Comparison of ENCODE assay signal across 8 cellular contexts in the genomic region with DNA sequence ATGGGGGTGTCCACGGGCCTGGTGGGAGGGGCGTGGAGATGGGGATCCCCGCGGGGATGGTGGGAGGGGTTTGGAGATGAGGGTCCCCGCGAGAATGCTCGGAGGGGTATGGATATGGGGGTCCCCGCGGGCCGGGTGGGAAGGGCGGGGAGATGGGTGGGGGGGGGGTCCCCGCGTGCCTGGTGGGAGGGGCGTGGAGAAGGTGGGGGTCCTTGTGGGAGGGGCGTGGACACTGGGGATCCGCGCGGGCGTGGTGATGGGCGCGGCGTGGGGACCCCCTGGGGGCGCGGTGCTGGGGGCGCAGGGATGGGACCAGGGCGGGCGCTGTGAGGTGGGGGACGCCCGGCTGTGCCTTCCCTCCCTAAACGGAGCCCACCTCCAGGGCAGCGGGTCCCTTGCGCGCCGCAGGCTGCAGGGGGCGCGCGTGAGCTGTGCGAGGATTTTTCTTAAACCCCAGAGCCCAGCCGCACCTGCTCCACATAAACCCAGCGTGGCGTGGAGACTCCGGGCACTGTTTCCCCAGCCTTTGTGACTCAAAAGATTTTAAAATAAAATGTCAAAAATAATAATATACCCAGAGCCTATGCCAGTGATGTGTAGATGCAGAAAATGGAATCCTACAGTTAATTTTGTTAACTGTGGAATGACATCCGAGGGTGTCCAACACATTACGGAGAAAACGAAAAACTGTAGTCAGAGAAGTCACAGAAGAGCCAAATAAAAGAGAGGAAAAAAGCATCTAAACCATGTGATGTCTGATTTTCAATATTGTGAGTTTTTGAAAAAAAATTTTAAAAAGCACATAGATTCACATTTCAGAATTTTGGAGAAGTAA. TPM values are rescaled to one million over a fixed set of nuclear protein-coding genes. Genes with fewer than 3 reads are reported as not detected.
DNase-seq lines count a peak whose midpoint lies in the region; ATAC-seq, FAIRE-seq and TF ChIP-seq lines count a peak whose summit lies in the region.

No MANE protein-coding gene starts in this region.

- no peak overlapping the region for H3K4ac ChIP-seq in H1 (replicated peaks; ENCODE audit: insufficient read length, low read depth, low read length)

- no peak overlapping the region for H3K14ac ChIP-seq in H1 (ENCODE audit: insufficient read length)

- in situ Hi-C loops in ACHN (cut with HindIII; ENCODE audit: low pct_ligation_motif_present, low pct_unique_long_range_greater_than_20kb, low sequenced_read_pairs): no loop called here

- TF ChIP-seq RAD21 in H1 (IDR thresholded peaks at IDR 0.05 in 1 of 2, conservative IDR thresholded peaks at IDR 0.05 in 1 of 2; ENCODE audit: low read depth in 2 of 2, low read length in 2 of 2): peak; percentile 92 to 95

- TF ChIP-seq EP300 in H1 (IDR thresholded peaks at IDR 0.05; ENCODE audit: borderline replicate concordance in 1 of 2, low read depth in 2 of 2, low read length in 2 of 2): no peak

- H2BK20ac ChIP-seq in H1 (ENCODE audit: low read length): no peak overlapping the region

- H2AFZ ChIP-seq in H1 (ENCODE audit: low read length): no peak overlapping the region

- H2BK15ac ChIP-seq in H1 (ENCODE audit: low read length): no peak overlapping the region

- peak in 2 of 3 experiments; percentile 86 to 92; a peak in 3 of 4 replicates for TF ChIP-seq CTCF in H1 (IDR thresholded peaks at IDR 0.05; ENCODE audit: control extremely low read depth in 1 of 3, insufficient read depth in 1 of 3, low read depth in 1 of 3, low read length in 3 of 3)

- peak; percentile 25 for ATAC-seq in GM19328 (IDR thresholded peaks at IDR 0.05; ENCODE audit: unreplicated experiment)
- ATAC-seq in HG03521 (IDR thresholded peaks at IDR 0.05; ENCODE audit: unreplicated experiment): peak; percentile 26

- H2AK5ac ChIP-seq in H1 (ENCODE audit: low read depth, low read length): no peak overlapping the region

- no peak overlapping the region for H3K18ac ChIP-seq in H1 (ENCODE audit: extremely low read depth, low read length)

- no peak overlapping the region for H3K4me2 ChIP-seq in H1 (ENCODE audit: insufficient read depth in 1 of 2, low read depth in 2 of 2, low read length in 2 of 2)

- peak; percentile 65 for DNase-seq in ACHN
- peak; percentile 86 to 95 for DNase-seq in activated CD4-positive, alpha-beta T cell treated with anti-CD3 and anti-CD28 coated beads, Interleukin-2, amount 50 U/mL, for 24 hours (ENCODE audit: low read depth in 1 of 2, low spot score in 1 of 2)
- peak; percentile 70 to 99 for DNase-seq in H1 (ENCODE audit: low read depth in 1 of 2, low spot score in 2 of 2)
- peak; percentile 88 for DNase-seq in mucosa of gallbladder (ENCODE audit: low spot score)
- peak; percentile 91 for DNase-seq in stimulated activated CD8-positive, alpha-beta memory T cell treated with anti-CD3 and anti-CD28 coated beads, Interleukin-7, amount 100 ng/mL, for 24 hours (ENCODE audit: low read depth)
- DNase-seq in C1 segment of cervical spinal cord (lab: John Stamatoyannopoulos, UW): no peak

- no peak overlapping the region for H3K27ac ChIP-seq in H1 (ENCODE audit: low read depth, low read length)

- WGBS in H1 (ENCODE audit: extremely low coverage in 1 of 2, insufficient coverage in 1 of 2, insufficient read length in 1 of 2, insufficient replicate concordance in 2 of 2, low coverage in 1 of 2, low lambda C conversion rate in 2 of 2, missing lambda C conversion rate in 1 of 2), 2 experiments: 36% methylated on average over 11 of the region's 45 CpGs; no CpG with 5 or more reads in 1 of the 2 experiments

- no peak for FAIRE-seq in H1 (lab: Jason Lieb, UNC)

- H2BK5ac ChIP-seq in H1 (ENCODE audit: low read depth, low read length): no peak overlapping the region

- no peak overlapping the region for H4K8ac ChIP-seq in H1 (ENCODE audit: extremely low read depth, insufficient read depth, low read length)

- no peak overlapping the region for H3K9ac ChIP-seq in H1 (replicated peaks in 1 of 4; ENCODE audit: extremely low read depth in 1 of 4, low read depth in 3 of 4, low read length in 3 of 4)

- CTCF ChIA-PET in H1 (lab: Charles Lee; ENCODE audit: partially characterized antibody): no interaction called here

- no peak overlapping the region for H4K91ac ChIP-seq in H1 (replicated peaks; ENCODE audit: insufficient read length, low read length)

- peaks cover 8% of the 10 kb centered on the region for H3K79me1 ChIP-seq in H1 (ENCODE audit: low read depth, low read length)

- no peak overlapping the region for H2BK120ac ChIP-seq in H1 (replicated peaks; ENCODE audit: low read depth, low read length)

- no peak overlapping the region for H3K23ac ChIP-seq in H1 (ENCODE audit: insufficient read length)

- H4K5ac ChIP-seq in H1 (ENCODE audit: insufficient read length, low read depth, low read length): no peak overlapping the region

- H3K56ac ChIP-seq in H1 (replicated peaks; ENCODE audit: insufficient read length, low read depth, low read length): no peak overlapping the region

- H3K79me2 ChIP-seq in H1 (ENCODE audit: control insufficient read depth in 1 of 2, insufficient read depth in 2 of 2, low read length in 2 of 2): peaks cover 24 to 34% of the 10 kb centered on the region in 2 experiments

- TF ChIP-seq POLR2A in H1 (IDR thresholded peaks at IDR 0.05; ENCODE audit: control extremely low read depth in 1 of 2, low read depth in 2 of 2, low read length in 2 of 2): no peak

- H2BK12ac ChIP-seq in H1 (ENCODE audit: low read depth, low read length): no peak overlapping the region

- POLR2A ChIA-PET in H1 (lab: Charles Lee; ENCODE audit: partially characterized antibody): no interaction called here

- peaks cover 0 to 5% of the 10 kb centered on the region in 2 experiments for H4K20me1 ChIP-seq in H1 (replicated peaks in 1 of 2; ENCODE audit: control insufficient read depth in 1 of 2, insufficient read depth in 2 of 2, low read length in 2 of 2)

- H3K27me3 ChIP-seq in H1 (replicated peaks in 1 of 4; ENCODE audit: control insufficient read depth in 3 of 4, extremely low read depth in 1 of 4, insufficient read depth in 3 of 4, low read length in 3 of 4): no peaks in the 10 kb centered on the region

- no peak overlapping the region for H3K4me3 ChIP-seq in H1 (ENCODE audit: extremely low read depth in 1 of 4, insufficient read depth in 2 of 4, low read depth in 3 of 4, low read length in 4 of 4)

- H3K4me1 ChIP-seq in H1 (replicated peaks in 1 of 4; ENCODE audit: control insufficient read depth in 3 of 4, insufficient read depth in 4 of 4, low read length in 3 of 4): peaks cover 0 to 1% (median 0%) of the 10 kb centered on the region in 4 experiments; a peak in 2 of 7 replicates

- H3K23me2 ChIP-seq in H1 (ENCODE audit: low read depth, low read length): peaks cover 10% of the 10 kb centered on the region; the same call in 1 of the 2 replicates

- H3K36me3 ChIP-seq in H1 (ENCODE audit: control insufficient read depth in 2 of 4, insufficient read depth in 4 of 4, low read length in 3 of 4): peaks cover 2 to 4% (median 3%) of the 10 kb centered on the region in 4 experiments; a peak in 5 of 8 replicates

- H3K9me3 ChIP-seq in H1 (ENCODE audit: insufficient read depth in 2 of 2, low read depth in 1 of 2, low read length in 1 of 2): peaks cover 2 to 11% of the 10 kb centered on the region in 2 experiments; a peak in 3 of 4 replicates

TF ChIP-seq in H1, 55 proteins besides CTCF, POLR2A, EP300 and RAD21:
- peak; percentile 71 for TF ChIP-seq BACH1 (IDR thresholded peaks at IDR 0.05; ENCODE audit: low read length)
- peak; percentile 12; the same call in 1 of the 2 replicates for TF ChIP-seq BRCA1 (IDR thresholded peaks at IDR 0.05; ENCODE audit: low read depth, low read length)
- no peak for TF ChIP-seq JUN (IDR thresholded peaks at IDR 0.05; ENCODE audit: low read depth, low read length)
- no peak for TF ChIP-seq CHD2 (IDR thresholded peaks at IDR 0.05; ENCODE audit: low read length)
- TF ChIP-seq HDAC2 (IDR thresholded peaks at IDR 0.05; ENCODE audit: borderline replicate concordance in 1 of 2, low read depth in 2 of 2, low read length in 2 of 2): peak in 1 of 2 experiments; percentile 66; a peak in 1 of 4 replicates
- no peak for TF ChIP-seq RBBP5 (IDR thresholded peaks at IDR 0.05; ENCODE audit: borderline replicate concordance, low read depth, low read length)
- TF ChIP-seq CTBP2 (IDR thresholded peaks at IDR 0.05; ENCODE audit: borderline replicate concordance, insufficient read depth, insufficient read length, low read length): peak; percentile 55
TF ChIP-seq in H1: peak in this region for 4.

RNA-seq across cellular contexts. Expression of a gene that starts 1.5 kb away (rescaled TPM):
- total RNA-seq in H1 (2021; fragmentation: NEBNext Ultra II Directional; extraction: Animal tissue kit (Norgen Biotek cat#: 25700)): 75.4 and 81.4 TPM in 2 replicates
- polyA plus RNA-seq in H1 (2011; rRNA removed): 75.6 and 130 TPM in 2 replicates
- polyA plus RNA-seq in H1 (2011; cell fraction: cytosol; rRNA removed): 92.6 TPM
- polyA plus RNA-seq in H1 (2011; cell fraction: nucleus; rRNA removed): 104 TPM
- 51.7 to 90.7 TPM (median 78.8 TPM) in 4 replicates for polyA plus RNA-seq in H1 (2012, experiment 1 of 2)
- polyA plus RNA-seq in H1 (2012, experiment 2 of 2): 57.9 TPM
- polyA plus RNA-seq in H1 (2013, experiment 1 of 2): 41.0 TPM
- 39.2 TPM for polyA plus RNA-seq in H1 (2013, experiment 2 of 2)
- 47.0 and 49.0 TPM in 2 replicates for polyA minus RNA-seq in H1 (2011; rRNA and poly(A)+ RNA removed)
- 52.1 TPM for polyA minus RNA-seq in H1 (2011; cell fraction: cytosol; rRNA and poly(A)+ RNA removed)
- polyA minus RNA-seq in H1 (2011; cell fraction: nucleus; rRNA and poly(A)+ RNA removed): 46.7 TPM
- total RNA-seq in mucosa of gallbladder: 29.7 TPM

Comparison
In these comparisons a context has a peak if more than half of its experiments do, and no peak if none do; other contexts are left out.
1. DNase-seq: peak in ACHN (single experiment), activated CD4-positive, alpha-beta T cell treated with anti-CD3 and anti-CD28 coated beads, Interleukin-2, amount 50 U/mL, for 24 hours (2 of 2), H1 (2 of 2), mucosa of gallbladder (single experiment) and stimulated activated CD8-positive, alpha-beta memory T cell treated with anti-CD3 and anti-CD28 coated beads, Interleukin-7, amount 100 ng/mL, for 24 hours (single experiment); none in C1 segment of cervical spinal cord (0 of 14).